ENCODE assay signal across 23 cellular contexts in genomic region chr4:172169871-172170270, GRCh38.
"Had no signal": no experiment of that assay in that cellular context is flagged by ENCODE, and none has a peak within 500 bp of the region (broad histone marks: within the 10 kb centered on the region; RNA-seq: fewer than 3 reads in every experiment).

No MANE protein-coding gene starts in this region.

- H3K9me3 Mint-ChIP-seq: nephron progenitor cell had no signal

- FAIRE-seq: endometrium, frontal cortex, islet of Langerhans had no signal

- H3K27me3 ChIP-seq: upper lobe of right lung had no signal

- H3K36me3 Mint-ChIP-seq: activated naive CD8-positive, alpha-beta T cell treated with anti-CD3 and anti-CD28 coated beads for 36 hours had no signal

- H3K27ac ChIP-seq: coronary artery, upper lobe of right lung, VCaP had no signal

- H3K9me3 ChIP-seq: upper lobe of right lung had no signal

- H3K4me1 ChIP-seq: upper lobe of right lung had no signal

- H3K27ac Mint-ChIP-seq: activated naive CD8-positive, alpha-beta T cell treated with anti-CD3 and anti-CD28 coated beads for 36 hours; nephron progenitor cell had no signal

- ATAC-seq: left colon, upper lobe of right lung had no signal

- DNase-seq: activated CD4-positive, alpha-beta T cell treated with anti-CD3 and anti-CD28 coated beads for 1 hour; activated CD4-positive, alpha-beta T cell treated with anti-CD3 and anti-CD28 coated beads, Interleukin-2, amount 50 U/mL, for 4 hours; activated naive CD8-positive, alpha-beta T cell treated with anti-CD3 and anti-CD28 coated beads for 36 hours; anterior cingulate cortex; erythroblast; left colon; nephron progenitor cell; nucleus accumbens; retina; stimulated activated CD4-positive, alpha-beta T cell treated with anti-CD3 and anti-CD28 coated beads, Interleukin-12 subunit alpha, Interleukin-12 subunit beta, amount 100 ng/mL, for 4 hours; stimulated activated CD4-positive, alpha-beta T cell treated with anti-CD3 and anti-CD28 coated beads, Interleukin-1b, Interleukin-23, amount 100 ng/mL, for 48 hours; stimulated activated CD8-positive, alpha-beta memory T cell treated with anti-CD3 and anti-CD28 coated beads, Interleukin-4, amount 100 ng/mL, for 48 hours; stimulated activated naive CD4-positive, alpha-beta T cell; SW 1271; T-helper 2 cell; upper lobe of right lung had no signal

- H3K4me3 Mint-ChIP-seq: activated naive CD8-positive, alpha-beta T cell treated with anti-CD3 and anti-CD28 coated beads for 36 hours; central memory CD8-positive, alpha-beta T cell; nephron progenitor cell had no signal

- H3K4me3 ChIP-seq: coronary artery, lung, upper lobe of right lung had no signal

- H3K36me3 ChIP-seq: upper lobe of right lung had no signal

- H3K4me1 Mint-ChIP-seq: activated naive CD8-positive, alpha-beta T cell treated with anti-CD3 and anti-CD28 coated beads for 36 hours; central memory CD8-positive, alpha-beta T cell; nephron progenitor cell had no signal

- H3K27me3 Mint-ChIP-seq: activated naive CD8-positive, alpha-beta T cell treated with anti-CD3 and anti-CD28 coated beads for 36 hours; central memory CD8-positive, alpha-beta T cell had no signal
